In genomic region chr11:112114460-112114859, GRCh38 we compare ENCODE assay signal across 7 cellular contexts. TPM values are rescaled to one million over a fixed set of nuclear protein-coding genes. Genes with fewer than 3 reads are reported as not detected.
"Had no signal": no experiment of that assay in that cellular context is flagged by ENCODE, and none has a peak within 500 bp of the region (broad histone marks: within the 10 kb centered on the region; RNA-seq: fewer than 3 reads in every experiment).

No MANE protein-coding gene starts in this region.

- H3K4me3 ChIP-seq: GM12878 had no signal

- ATAC-seq: GM12878 had no signal

- FAIRE-seq: G401.6, GM12878, GM18507, GM19239 had no signal

- DNase-seq: GDM1, GF-D8 had no signal

RNA-seq across cellular contexts. Expression of gene IL18, which starts 49.4 kb away (rescaled TPM):
- total RNA-seq: G401 had no signal
